Comparison of ENCODE assay signal across 1 cellular context in the genomic region with DNA sequence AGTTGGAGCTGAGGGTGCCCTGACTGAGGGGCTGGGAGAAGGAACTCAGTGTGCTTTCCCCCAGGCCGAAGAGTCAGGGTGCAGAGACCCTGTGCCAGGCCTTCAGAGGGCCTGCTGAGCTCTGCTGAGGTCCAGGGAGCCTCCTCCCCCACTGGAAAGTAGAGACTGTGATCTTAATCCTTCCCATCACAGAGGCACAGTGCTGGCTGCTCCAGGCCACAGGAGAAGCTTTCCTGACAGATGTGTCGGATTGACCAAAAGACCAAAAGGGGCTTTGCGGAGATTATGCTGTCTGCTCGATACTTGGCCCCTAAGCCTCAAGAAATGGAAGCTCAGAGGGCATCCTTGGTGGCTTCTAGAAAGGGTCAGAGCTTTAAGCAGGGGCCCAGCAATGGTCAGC.
TF ChIP-seq lines count a peak whose summit lies in the region.

No MANE protein-coding gene starts in this region.

TF ChIP-seq in neural cell, 6 proteins besides CTCF, POLR2A, EP300 and RAD21 (continued from another document):
- TF ChIP-seq, protein P1, sequence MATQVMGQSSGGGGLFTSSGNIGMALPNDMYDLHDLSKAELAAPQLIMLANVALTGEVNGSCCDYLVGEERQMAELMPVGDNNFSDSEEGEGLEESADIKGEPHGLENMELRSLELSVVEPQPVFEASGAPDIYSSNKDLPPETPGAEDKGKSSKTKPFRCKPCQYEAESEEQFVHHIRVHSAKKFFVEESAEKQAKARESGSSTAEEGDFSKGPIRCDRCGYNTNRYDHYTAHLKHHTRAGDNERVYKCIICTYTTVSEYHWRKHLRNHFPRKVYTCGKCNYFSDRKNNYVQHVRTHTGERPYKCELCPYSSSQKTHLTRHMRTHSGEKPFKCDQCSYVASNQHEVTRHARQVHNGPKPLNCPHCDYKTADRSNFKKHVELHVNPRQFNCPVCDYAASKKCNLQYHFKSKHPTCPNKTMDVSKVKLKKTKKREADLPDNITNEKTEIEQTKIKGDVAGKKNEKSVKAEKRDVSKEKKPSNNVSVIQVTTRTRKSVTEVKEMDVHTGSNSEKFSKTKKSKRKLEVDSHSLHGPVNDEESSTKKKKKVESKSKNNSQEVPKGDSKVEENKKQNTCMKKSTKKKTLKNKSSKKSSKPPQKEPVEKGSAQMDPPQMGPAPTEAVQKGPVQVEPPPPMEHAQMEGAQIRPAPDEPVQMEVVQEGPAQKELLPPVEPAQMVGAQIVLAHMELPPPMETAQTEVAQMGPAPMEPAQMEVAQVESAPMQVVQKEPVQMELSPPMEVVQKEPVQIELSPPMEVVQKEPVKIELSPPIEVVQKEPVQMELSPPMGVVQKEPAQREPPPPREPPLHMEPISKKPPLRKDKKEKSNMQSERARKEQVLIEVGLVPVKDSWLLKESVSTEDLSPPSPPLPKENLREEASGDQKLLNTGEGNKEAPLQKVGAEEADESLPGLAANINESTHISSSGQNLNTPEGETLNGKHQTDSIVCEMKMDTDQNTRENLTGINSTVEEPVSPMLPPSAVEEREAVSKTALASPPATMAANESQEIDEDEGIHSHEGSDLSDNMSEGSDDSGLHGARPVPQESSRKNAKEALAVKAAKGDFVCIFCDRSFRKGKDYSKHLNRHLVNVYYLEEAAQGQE (IDR thresholded peaks at IDR 0.05; ENCODE audit: borderline replicate concordance) = no peak
- TF ChIP-seq EZH2 (IDR thresholded peaks at IDR 0.05; ENCODE audit: borderline replicate concordance, insufficient read depth, low read length, poor library complexity, severe bottlenecking) = no peak
